In the genomic region with DNA sequence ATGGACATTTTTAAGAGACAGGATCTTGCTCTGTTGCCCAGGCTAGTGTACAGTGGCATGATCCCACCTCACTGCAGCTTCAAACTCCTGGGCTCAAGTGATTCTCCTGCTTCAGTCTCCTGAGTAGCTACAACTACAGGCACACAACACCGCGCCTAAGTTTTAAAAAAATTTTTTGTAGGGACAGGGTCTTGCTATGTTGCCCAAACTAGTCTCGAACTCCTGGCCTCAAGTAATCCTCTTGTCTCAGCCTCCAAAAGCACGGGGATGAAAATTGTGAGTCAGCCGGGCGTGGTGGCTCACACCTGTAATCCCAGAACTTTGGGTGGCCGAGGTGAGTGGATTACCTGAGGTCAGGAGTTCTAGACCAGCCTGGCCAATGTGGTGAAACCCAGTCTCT, we compare ENCODE assay signal across 32 cellular contexts.
"Had no signal": no experiment of that assay in that cellular context is flagged by ENCODE, and none has a peak within 500 bp of the region (broad histone marks: within the 10 kb centered on the region; RNA-seq: fewer than 3 reads in every experiment).

No MANE protein-coding gene starts in this region.

- H3K27me3 Mint-ChIP-seq: activated CD4-positive, alpha-beta memory T cell treated with anti-CD3 and anti-CD28 coated beads, Interleukin-2, amount 10 ng/mL, durations not matched to agents 7 days and 5 days; activated CD4-positive, alpha-beta T cell treated with anti-CD3 and anti-CD28 coated beads, Interleukin-2, amount 10 ng/mL, durations not matched to agents 7 days and 5 days; activated naive CD8-positive, alpha-beta T cell; activated T-cell treated with anti-CD3 and anti-CD28 coated beads, Interleukin-2, amount 50 U/mL, for 24 hours; effector memory CD8-positive, alpha-beta T cell had no signal

- H3K27ac Mint-ChIP-seq: activated CD4-positive, alpha-beta memory T cell treated with anti-CD3 and anti-CD28 coated beads, Interleukin-2, amount 10 ng/mL, durations not matched to agents 7 days and 5 days; activated CD4-positive, alpha-beta T cell treated with anti-CD3 and anti-CD28 coated beads, Interleukin-2, amount 10 ng/mL, durations not matched to agents 7 days and 5 days had no signal

- H3K4me3 Mint-ChIP-seq: activated CD4-positive, alpha-beta memory T cell treated with anti-CD3 and anti-CD28 coated beads, Interleukin-2, amount 10 ng/mL, durations not matched to agents 7 days and 5 days; activated CD4-positive, alpha-beta T cell treated with anti-CD3 and anti-CD28 coated beads, Interleukin-2, amount 10 ng/mL, durations not matched to agents 7 days and 5 days; activated naive CD8-positive, alpha-beta T cell; activated T-cell treated with anti-CD3 and anti-CD28 coated beads, Interleukin-2, amount 50 U/mL, for 24 hours; activated T-cell treated with anti-CD3 and anti-CD28 coated beads, Interleukin-2, amount 50 U/mL, for 72 hours; effector memory CD8-positive, alpha-beta T cell had no signal

- H3K27me3 ChIP-seq: brain microvascular endothelial cell, esophagus muscularis mucosa, foreskin keratinocyte, gastrocnemius medialis, heart left ventricle had no signal

- H3K9me3 ChIP-seq: esophagus muscularis mucosa, gastrocnemius medialis, heart left ventricle had no signal

- H3K4me3 ChIP-seq: esophagus muscularis mucosa, gastrocnemius medialis, heart left ventricle had no signal

- ATAC-seq: activated T-cell treated with anti-CD3 and anti-CD28 coated beads, Interleukin-2, amount 50 U/mL, for 72 hours; effector memory CD8-positive, alpha-beta T cell; foreskin keratinocyte; gastrocnemius medialis; heart left ventricle had no signal

- H3K4me1 ChIP-seq: foreskin keratinocyte had no signal

- FAIRE-seq: astrocyte, bronchial epithelial cell, colon had no signal

- DNase-seq: activated CD4-positive, alpha-beta memory T cell treated with anti-CD3 and anti-CD28 coated beads, Interleukin-2, amount 10 ng/mL, durations not matched to agents 7 days and 5 days; activated CD4-positive, alpha-beta T cell treated with anti-CD3 and anti-CD28 coated beads for 1 hour; activated CD4-positive, alpha-beta T cell treated with anti-CD3 and anti-CD28 coated beads for 4 hours; activated CD4-positive, alpha-beta T cell treated with anti-CD3 and anti-CD28 coated beads, Interleukin-2, amount 10 ng/mL, durations not matched to agents 7 days and 5 days; activated CD4-positive, alpha-beta T cell treated with anti-CD3 and anti-CD28 coated beads, Interleukin-2, amount 50 U/mL, for 4 hours; activated CD8-positive, alpha-beta memory T cell treated with anti-CD3 and anti-CD28 coated beads, Interleukin-2, amount 50 U/mL, for 48 hours; activated effector memory CD4-positive, alpha-beta T cell treated with Interleukin-2 at 50 U/mL for 16 hours; activated gamma-delta T cell treated with Interleukin-2 at 50 U/mL for 16 hours; activated naive CD4-positive, alpha-beta T cell treated with anti-CD3 and anti-CD28 coated beads, Interleukin-2, amount 50 U/mL, for 16 hours; activated naive CD4-positive, alpha-beta T cell treated with Interleukin-2 at 50 U/mL for 16 hours; activated T-cell treated with anti-CD3 and anti-CD28 coated beads for 4 hours; activated T-cell treated with anti-CD3 and anti-CD28 coated beads, Interleukin-2, amount 50 U/mL, for 24 hours; activated T-cell treated with anti-CD3 and anti-CD28 coated beads, Interleukin-2, amount 50 U/mL, for 72 hours; amniotic stem cell; anterior cingulate cortex; brain microvascular endothelial cell; cortex of kidney; dermis blood vessel endothelial cell; effector CD4-positive, alpha-beta T cell; effector memory CD8-positive, alpha-beta T cell; erythroblast; foreskin keratinocyte; gastrocnemius medialis; glutamatergic neuron; heart left ventricle; T-helper 1 cell; T-helper 2 cell had no signal

- H3K27ac ChIP-seq: brain microvascular endothelial cell, esophagus muscularis mucosa, foreskin keratinocyte, heart left ventricle had no signal
